In the genomic region with DNA sequence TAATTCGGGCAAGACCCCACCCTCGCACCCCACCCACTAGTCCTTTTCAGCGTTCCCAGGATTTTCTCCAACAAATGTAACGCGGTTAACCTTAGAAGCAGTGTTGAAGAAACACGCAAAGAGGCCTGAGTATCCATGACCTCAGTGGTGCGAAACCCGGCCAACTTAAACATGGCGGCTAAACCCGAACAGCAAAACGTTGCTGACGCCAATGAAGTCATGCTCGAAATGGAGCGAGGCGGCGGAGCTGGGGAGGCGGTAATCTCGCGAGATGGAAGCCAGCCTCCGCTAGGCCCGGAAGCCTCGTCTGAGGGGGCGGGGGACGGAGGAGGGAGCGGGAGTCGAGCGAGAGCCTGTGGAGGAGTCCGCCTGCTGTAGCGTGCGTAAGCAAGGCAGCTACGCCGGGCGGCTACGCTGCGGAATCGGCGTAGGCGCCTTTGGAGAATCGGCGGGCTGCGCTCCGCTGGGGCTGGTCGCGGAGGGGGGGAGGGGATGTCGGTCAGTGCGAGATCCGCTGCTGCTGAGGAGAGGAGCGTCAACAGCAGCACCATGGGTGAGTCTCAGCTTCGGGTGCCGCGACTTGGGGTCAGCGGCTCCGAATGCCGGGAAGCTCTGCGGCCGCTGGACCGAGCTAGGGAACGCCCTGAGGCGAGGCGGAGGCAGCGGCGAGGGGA, we compare ENCODE assay signal across 1 cellular context.
TF ChIP-seq lines count a peak whose summit lies in the region.

A gene (plus strand): TSS at position 340 of the 674 bp plus-strand sequence. CDS start 153 bp downstream, at position 493.

TF ChIP-seq in HEK293, 187 proteins besides CTCF, POLR2A, EP300 and RAD21 (continued from another document):
- TF ChIP-seq, protein P1, sequence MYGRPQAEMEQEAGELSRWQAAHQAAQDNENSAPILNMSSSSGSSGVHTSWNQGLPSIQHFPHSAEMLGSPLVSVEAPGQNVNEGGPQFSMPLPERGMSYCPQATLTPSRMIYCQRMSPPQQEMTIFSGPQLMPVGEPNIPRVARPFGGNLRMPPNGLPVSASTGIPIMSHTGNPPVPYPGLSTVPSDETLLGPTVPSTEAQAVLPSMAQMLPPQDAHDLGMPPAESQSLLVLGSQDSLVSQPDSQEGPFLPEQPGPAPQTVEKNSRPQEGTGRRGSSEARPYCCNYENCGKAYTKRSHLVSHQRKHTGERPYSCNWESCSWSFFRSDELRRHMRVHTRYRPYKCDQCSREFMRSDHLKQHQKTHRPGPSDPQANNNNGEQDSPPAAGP (tag by site-specific recombination; IDR thresholded peaks at IDR 0.05): 0 out of 2 replicates have a peak, but pooled peaks have one; percentile 17
- peak; percentile 92 for TF ChIP-seq ZFHX2 (tag by site-specific recombination; conservative IDR thresholded peaks at IDR 0.05)
- no peak for TF ChIP-seq ZFP3 (tag by site-specific recombination; IDR thresholded peaks at IDR 0.05; ENCODE audit: low read depth)
- no peak for TF ChIP-seq TRIM28 (IDR thresholded peaks at IDR 0.05; ENCODE audit: borderline replicate concordance, low read length)
- no peak for TF ChIP-seq GLI4 (tag by site-specific recombination; IDR thresholded peaks at IDR 0.05)
- peak; percentile 73 for TF ChIP-seq KLF9 (tag by site-specific recombination; IDR thresholded peaks at IDR 0.05; ENCODE audit: low read depth)
- TF ChIP-seq KLF16 (tag by site-specific recombination; IDR thresholded peaks at IDR 0.05): peak; percentile 93
- TF ChIP-seq ZNF335 (tag by site-specific recombination; conservative IDR thresholded peaks at IDR 0.05): peak; percentile 68
- TF ChIP-seq ZXDB (tag by site-specific recombination; IDR thresholded peaks at IDR 0.05): peak; percentile 79
- TF ChIP-seq ZNF391 (tag by site-specific recombination; IDR thresholded peaks at IDR 0.05; ENCODE audit: borderline replicate concordance, low read depth): no peak
- TF ChIP-seq ZNF610 (tag by site-specific recombination; IDR thresholded peaks at IDR 0.05; ENCODE audit: borderline replicate concordance): peak; percentile 66; the same call in 1 of the 2 replicates
- TF ChIP-seq, protein P2, sequence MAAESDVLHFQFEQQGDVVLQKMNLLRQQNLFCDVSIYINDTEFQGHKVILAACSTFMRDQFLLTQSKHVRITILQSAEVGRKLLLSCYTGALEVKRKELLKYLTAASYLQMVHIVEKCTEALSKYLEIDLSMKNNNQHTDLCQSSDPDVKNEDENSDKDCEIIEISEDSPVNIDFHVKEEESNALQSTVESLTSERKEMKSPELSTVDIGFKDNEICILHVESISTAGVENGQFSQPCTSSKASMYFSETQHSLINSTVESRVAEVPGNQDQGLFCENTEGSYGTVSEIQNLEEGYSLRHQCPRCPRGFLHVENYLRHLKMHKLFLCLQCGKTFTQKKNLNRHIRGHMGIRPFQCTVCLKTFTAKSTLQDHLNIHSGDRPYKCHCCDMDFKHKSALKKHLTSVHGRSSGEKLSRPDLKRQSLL (tag by site-specific recombination; IDR thresholded peaks at IDR 0.05): peak; percentile 35; the same call in 1 of the 2 replicates
- TF ChIP-seq ZNF596 (tag by site-specific recombination; IDR thresholded peaks at IDR 0.05): peak; percentile 90
- peak; percentile 91 for TF ChIP-seq EGR2 (tag by site-specific recombination; IDR thresholded peaks at IDR 0.05; ENCODE audit: low read depth)
- TF ChIP-seq SP7 (tag by site-specific recombination; IDR thresholded peaks at IDR 0.05): 0 out of 2 replicates have a peak, but pooled peaks have one; percentile 51
- peak; percentile 84 for TF ChIP-seq YY1 (tag by site-specific recombination; IDR thresholded peaks at IDR 0.05)
- TF ChIP-seq GLIS1 (tag by site-specific recombination; IDR thresholded peaks at IDR 0.05): peak; percentile 17; the same call in 1 of the 2 replicates
- TF ChIP-seq PRDM1 (tag by site-specific recombination; IDR thresholded peaks at IDR 0.05): no peak
- peak; percentile 55 for TF ChIP-seq ZBTB21 (tag by site-specific recombination; IDR thresholded peaks at IDR 0.05)
- TF ChIP-seq, protein P3, sequence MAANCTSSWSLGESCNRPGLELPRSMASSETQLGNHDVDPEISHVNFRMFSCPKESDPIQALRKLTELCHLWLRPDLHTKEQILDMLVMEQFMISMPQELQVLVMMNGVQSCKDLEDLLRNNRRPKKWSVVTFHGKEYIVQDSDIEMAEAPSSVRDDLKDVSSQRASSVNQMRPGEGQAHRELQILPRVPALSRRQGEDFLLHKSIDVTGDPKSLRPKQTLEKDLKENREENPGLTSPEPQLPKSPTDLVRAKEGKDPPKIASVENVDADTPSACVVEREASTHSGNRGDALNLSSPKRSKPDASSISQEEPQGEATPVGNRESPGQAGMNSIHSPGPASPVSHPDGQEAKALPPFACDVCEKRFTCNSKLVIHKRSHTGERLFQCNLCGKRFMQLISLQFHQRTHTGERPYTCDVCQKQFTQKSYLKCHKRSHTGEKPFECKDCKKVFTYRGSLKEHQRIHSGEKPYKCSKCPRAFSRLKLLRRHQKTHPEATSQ (tag by site-specific recombination; IDR thresholded peaks at IDR 0.05): no peak; the same call in 1 of the 2 replicates
- TF ChIP-seq ZNF629 (tag by site-specific recombination; IDR thresholded peaks at IDR 0.05): peak; percentile 89
- TF ChIP-seq, protein P4, sequence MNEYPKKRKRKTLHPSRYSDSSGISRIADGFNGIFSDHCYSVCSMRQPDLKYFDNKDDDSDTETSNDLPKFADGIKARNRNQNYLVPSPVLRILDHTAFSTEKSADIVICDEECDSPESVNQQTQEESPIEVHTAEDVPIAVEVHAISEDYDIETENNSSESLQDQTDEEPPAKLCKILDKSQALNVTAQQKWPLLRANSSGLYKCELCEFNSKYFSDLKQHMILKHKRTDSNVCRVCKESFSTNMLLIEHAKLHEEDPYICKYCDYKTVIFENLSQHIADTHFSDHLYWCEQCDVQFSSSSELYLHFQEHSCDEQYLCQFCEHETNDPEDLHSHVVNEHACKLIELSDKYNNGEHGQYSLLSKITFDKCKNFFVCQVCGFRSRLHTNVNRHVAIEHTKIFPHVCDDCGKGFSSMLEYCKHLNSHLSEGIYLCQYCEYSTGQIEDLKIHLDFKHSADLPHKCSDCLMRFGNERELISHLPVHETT (tag by site-specific recombination; IDR thresholded peaks at IDR 0.05): 0 out of 2 replicates have a peak, but pooled peaks have one; percentile 36
- TF ChIP-seq GLIS2 (tag by site-specific recombination; IDR thresholded peaks at IDR 0.05): peak; percentile 60; the same call in 1 of the 2 replicates
- TF ChIP-seq ZNF624 (tag by site-specific recombination; IDR thresholded peaks at IDR 0.05): no peak
- TF ChIP-seq, protein P5, sequence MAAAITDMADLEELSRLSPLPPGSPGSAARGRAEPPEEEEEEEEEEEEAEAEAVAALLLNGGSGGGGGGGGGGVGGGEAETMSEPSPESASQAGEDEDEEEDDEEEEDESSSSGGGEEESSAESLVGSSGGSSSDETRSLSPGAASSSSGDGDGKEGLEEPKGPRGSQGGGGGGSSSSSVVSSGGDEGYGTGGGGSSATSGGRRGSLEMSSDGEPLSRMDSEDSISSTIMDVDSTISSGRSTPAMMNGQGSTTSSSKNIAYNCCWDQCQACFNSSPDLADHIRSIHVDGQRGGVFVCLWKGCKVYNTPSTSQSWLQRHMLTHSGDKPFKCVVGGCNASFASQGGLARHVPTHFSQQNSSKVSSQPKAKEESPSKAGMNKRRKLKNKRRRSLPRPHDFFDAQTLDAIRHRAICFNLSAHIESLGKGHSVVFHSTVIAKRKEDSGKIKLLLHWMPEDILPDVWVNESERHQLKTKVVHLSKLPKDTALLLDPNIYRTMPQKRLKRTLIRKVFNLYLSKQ (tag by site-specific recombination; IDR thresholded peaks at IDR 0.05; ENCODE audit: borderline replicate concordance): no peak
- TF ChIP-seq SP3 (tag by site-specific recombination; IDR thresholded peaks at IDR 0.05): peak; percentile 83
- TF ChIP-seq, protein P6, sequence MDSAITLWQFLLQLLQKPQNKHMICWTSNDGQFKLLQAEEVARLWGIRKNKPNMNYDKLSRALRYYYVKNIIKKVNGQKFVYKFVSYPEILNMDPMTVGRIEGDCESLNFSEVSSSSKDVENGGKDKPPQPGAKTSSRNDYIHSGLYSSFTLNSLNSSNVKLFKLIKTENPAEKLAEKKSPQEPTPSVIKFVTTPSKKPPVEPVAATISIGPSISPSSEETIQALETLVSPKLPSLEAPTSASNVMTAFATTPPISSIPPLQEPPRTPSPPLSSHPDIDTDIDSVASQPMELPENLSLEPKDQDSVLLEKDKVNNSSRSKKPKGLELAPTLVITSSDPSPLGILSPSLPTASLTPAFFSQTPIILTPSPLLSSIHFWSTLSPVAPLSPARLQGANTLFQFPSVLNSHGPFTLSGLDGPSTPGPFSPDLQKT (IDR thresholded peaks at IDR 0.05; ENCODE audit: borderline replicate concordance, low read depth, low read length): peak; percentile 48; the same call in 1 of the 2 replicates
- TF ChIP-seq ZNF843 (tag by site-specific recombination; IDR thresholded peaks at IDR 0.05): 0 out of 2 replicates have a peak, but pooled peaks have one; percentile 18
- TF ChIP-seq KLF8 (tag by site-specific recombination; IDR thresholded peaks at IDR 0.05): peak; percentile 86
- peak; percentile 82 for TF ChIP-seq YY2 (tag by site-specific recombination; IDR thresholded peaks at IDR 0.05)
- TF ChIP-seq ZBTB17 (tag by site-specific recombination; IDR thresholded peaks at IDR 0.05): peak; percentile 72
- TF ChIP-seq OVOL3 (tag by site-specific recombination; IDR thresholded peaks at IDR 0.05): peak; percentile 45; the same call in 1 of the 2 replicates
- peak; percentile 69; the same call in 1 of the 2 replicates for TF ChIP-seq ZNF76 (tag by site-specific recombination; IDR thresholded peaks at IDR 0.05; ENCODE audit: borderline replicate concordance, low read depth)
- TF ChIP-seq OSR2 (tag by site-specific recombination; IDR thresholded peaks at IDR 0.05): 0 out of 2 replicates have a peak, but pooled peaks have one; percentile 11
